14 cellular contexts compared by ENCODE assay signal in genomic region chr17:20967776-20968175, GRCh38.
"Had no signal": no experiment of that assay in that cellular context is flagged by ENCODE, and none has a peak within 500 bp of the region (broad histone marks: within the 10 kb centered on the region; RNA-seq: fewer than 3 reads in every experiment).

No MANE protein-coding gene starts in this region.

- ATAC-seq: natural killer cell, psoas muscle, sciatic nerve had no signal

- DNase-seq: activated CD4-positive, alpha-beta memory T cell treated with anti-CD3 and anti-CD28 coated beads for 36 hours; activated CD4-positive, CD25-positive, alpha-beta regulatory T cell treated with anti-CD3 and anti-CD28 coated beads, Interleukin-2, amount 50 U/mL, for 72 hours; activated gamma-delta T cell; activated naive CD8-positive, alpha-beta T cell treated with anti-CD3 and anti-CD28 coated beads for 36 hours; activated T-cell treated with anti-CD3 and anti-CD28 coated beads, Interleukin-2, amount 50 U/mL, for 48 hours; anterior cingulate cortex; hypothalamus; natural killer cell; occipital lobe; psoas muscle; SW 1271 had no signal

- H3K27ac ChIP-seq: psoas muscle, thoracic aorta had no signal

- H3K4me1 ChIP-seq: psoas muscle had no signal

- H3K36me3 ChIP-seq: thoracic aorta had no signal

- H3K9me3 ChIP-seq: psoas muscle, thoracic aorta had no signal

- H3K4me3 ChIP-seq: lung, psoas muscle, thoracic aorta had no signal
